In genomic region chr10:52652431-52653220, GRCh38 we compare ENCODE assay signal across 11 cellular contexts.
DNase-seq lines count a peak whose midpoint lies in the region; ATAC-seq and TF ChIP-seq lines count a peak whose summit lies in the region.
"Had no signal": no experiment of that assay in that cellular context is flagged by ENCODE, and none has a peak within 500 bp of the region (broad histone marks: within the 10 kb centered on the region; RNA-seq: fewer than 3 reads in every experiment).

No MANE protein-coding gene starts in this region.

- H4K20me1 ChIP-seq in smooth muscle cell (ENCODE audit: low read depth) = no peaks in the 10 kb centered on the region

- H3K79me2 ChIP-seq in smooth muscle cell (ENCODE audit: low read depth) = no peaks in the 10 kb centered on the region

- H3K27ac ChIP-seq in smooth muscle cell (ENCODE audit: low read depth) = no peak overlapping the region
- H3K27ac ChIP-seq: cardiac muscle cell had no signal

- 67% methylated on average over 7 of the region's 7 CpGs for WGBS in smooth muscle cell (ENCODE audit: low lambda C conversion rate)

- no peak for ATAC-seq in GM18873 (IDR thresholded peaks at IDR 0.05; ENCODE audit: low FRiP score, unreplicated experiment)
- ATAC-seq: WTC11 had no signal

- no peak for TF ChIP-seq CTCF in smooth muscle cell (IDR thresholded peaks at IDR 0.05; ENCODE audit: borderline replicate concordance, insufficient read depth, poor library complexity, severe bottlenecking)

- H2AFZ ChIP-seq in smooth muscle cell (ENCODE audit: low read depth) = no peak overlapping the region

- no peaks in the 10 kb centered on the region for H3K9me3 ChIP-seq in smooth muscle cell (replicated peaks; ENCODE audit: low read depth)

- no peak overlapping the region for H3K9ac ChIP-seq in smooth muscle cell (ENCODE audit: low read depth)

- no peaks in the 10 kb centered on the region for H3K4me1 ChIP-seq in smooth muscle cell (ENCODE audit: low read depth)

- no peaks in the 10 kb centered on the region for H3K27me3 ChIP-seq in smooth muscle cell (ENCODE audit: low read depth)

- no peaks in the 10 kb centered on the region for H3K36me3 ChIP-seq in smooth muscle cell (ENCODE audit: low read depth)
- H3K36me3 ChIP-seq: cardiac muscle cell had no signal

- H3K4me2 ChIP-seq in smooth muscle cell = peak overlapping the region; percentile 0

- no peak overlapping the region for H3K4me3 ChIP-seq in smooth muscle cell
- H3K4me3 ChIP-seq: cardiac muscle cell had no signal

- H3F3A ChIP-seq in smooth muscle cell (ENCODE audit: low read depth) = no peaks in the 10 kb centered on the region

- DNase-seq in NCI-H1105 treated with DMSO at 0.1 percent for 48 hours (lab: John Stamatoyannopoulos, UW) = peak; percentile 18
- DNase-seq in NCI-H1105 (lab: John Stamatoyannopoulos, UW) = no peak
- peak; percentile 88 for DNase-seq in NCI-H748 treated with DMSO at 0.1 percent for 48 hours (lab: John Stamatoyannopoulos, UW)
- DNase-seq in fibroblast of gingiva (ENCODE audit: low read depth) = peak; percentile 50
- DNase-seq in smooth muscle cell (lab: John Stamatoyannopoulos, UW; ENCODE audit: unreplicated experiment) = no peak
- no peak for DNase-seq in effector CD8-positive, alpha-beta T cell (lab: John Stamatoyannopoulos, UW)
- no peak for DNase-seq in NCI-H2029 (lab: John Stamatoyannopoulos, UW)
- DNase-seq: NCI-H2081 treated with DMSO at 0.1 percent for 48 hours had no signal

Comparison
In these comparisons a context has a peak if more than half of its experiments do, and no peak if none do; other contexts are left out.
1. DNase-seq: peak in NCI-H1105 treated with DMSO at 0.1 percent for 48 hours (single experiment), NCI-H748 treated with DMSO at 0.1 percent for 48 hours (single experiment) and fibroblast of gingiva (single experiment); none in NCI-H1105 (single experiment), smooth muscle cell (single experiment), effector CD8-positive, alpha-beta T cell (single experiment) and NCI-H2029 (single experiment).